In genomic region chr10:34188221-34188620, GRCh38 we compare ENCODE assay signal across 39 cellular contexts.
"Had no signal": no experiment of that assay in that cellular context is flagged by ENCODE, and none has a peak within 500 bp of the region (broad histone marks: within the 10 kb centered on the region; RNA-seq: fewer than 3 reads in every experiment).

No MANE protein-coding gene starts in this region.

- DNase-seq: activated B cell treated with CpG ODN at 0.5 μM for 24 hours; activated CD4-positive, alpha-beta memory T cell treated with anti-CD3 and anti-CD28 coated beads for 36 hours; activated CD4-positive, alpha-beta T cell treated with anti-CD3 and anti-CD28 coated beads for 4 hours; activated CD4-positive, alpha-beta T cell treated with anti-CD3 and anti-CD28 coated beads, Interleukin-2, amount 10 ng/mL, durations not matched to agents 24 days and 14 days; activated CD4-positive, alpha-beta T cell treated with anti-CD3 and anti-CD28 coated beads, Interleukin-2, amount 50 U/mL, for 1 hour; activated CD4-positive, alpha-beta T cell treated with anti-CD3 and anti-CD28 coated beads, Interleukin-2, amount 50 U/mL, for 4 hours; activated CD4-positive, CD25-positive, alpha-beta regulatory T cell treated with anti-CD3 and anti-CD28 coated beads, Interleukin-2, amount 50 U/mL, for 72 hours; activated CD8-positive, alpha-beta memory T cell treated with anti-CD3 and anti-CD28 coated beads, Interleukin-2, amount 50 U/mL, for 4 hours; activated CD8-positive, alpha-beta T cell treated with anti-CD3 and anti-CD28 coated beads for 36 hours; activated effector memory CD4-positive, alpha-beta T cell treated with anti-CD3 and anti-CD28 coated beads, Interleukin-2, amount 50 U/mL, for 16 hours; activated gamma-delta T cell treated with Interleukin-2 at 50 U/mL for 16 hours; activated naive CD4-positive, alpha-beta T cell; activated naive CD4-positive, alpha-beta T cell treated with anti-CD3 and anti-CD28 coated beads for 36 hours; activated naive CD4-positive, alpha-beta T cell treated with anti-CD3 and anti-CD28 coated beads, Interleukin-2, amount 50 U/mL, for 16 hours; activated naive CD8-positive, alpha-beta T cell treated with anti-CD3 and anti-CD28 coated beads, Interleukin-2, amount 10 ng/mL, durations not matched to agents 7 days and 5 days; activated naive CD8-positive, alpha-beta T cell treated with anti-CD3 and anti-CD28 coated beads, Interleukin-2, amount 50 U/mL, for 24 hours; activated T-cell treated with anti-CD3 and anti-CD28 coated beads for 4 hours; activated T-cell treated with anti-CD3 and anti-CD28 coated beads, Interleukin-2, amount 50 U/mL, for 1 hour; activated T-cell treated with anti-CD3 and anti-CD28 coated beads, Interleukin-2, amount 50 U/mL, for 4 hours; activated T-cell treated with anti-CD3 and anti-CD28 coated beads, Interleukin-2, amount 50 U/mL, for 72 hours; amygdala; anterior cingulate cortex; caudate nucleus; cerebellar nuclear complex; T-helper 1 cell; T-helper 2 cell; T-helper 9 cell had no signal

- FAIRE-seq: bronchial epithelial cell, TTC549 had no signal

- H3K27me3 Mint-ChIP-seq: activated B cell treated with CpG ODN at 0.5 μM for 24 hours; activated CD4-positive, alpha-beta T cell treated with anti-CD3 and anti-CD28 coated beads, Interleukin-2, amount 10 ng/mL, durations not matched to agents 24 days and 14 days; activated CD8-positive, alpha-beta T cell treated with anti-CD3 and anti-CD28 coated beads for 36 hours; brain had no signal

- H3K9me3 ChIP-seq: ascending aorta had no signal

- H3K9me3 Mint-ChIP-seq: activated B cell treated with CpG ODN at 0.5 μM for 24 hours; activated CD4-positive, alpha-beta memory T cell treated with anti-CD3 and anti-CD28 coated beads for 36 hours; activated CD4-positive, alpha-beta T cell treated with anti-CD3 and anti-CD28 coated beads, Interleukin-2, amount 10 ng/mL, durations not matched to agents 24 days and 14 days; activated CD8-positive, alpha-beta T cell treated with anti-CD3 and anti-CD28 coated beads for 36 hours; activated naive CD4-positive, alpha-beta T cell treated with anti-CD3 and anti-CD28 coated beads for 36 hours; activated naive CD4-positive, alpha-beta T cell treated with anti-CD3 and anti-CD28 coated beads, Interleukin-2, amount 50 U/mL, for 72 hours; activated naive CD8-positive, alpha-beta T cell treated with anti-CD3 and anti-CD28 coated beads, Interleukin-2, amount 10 ng/mL, durations not matched to agents 7 days and 5 days; activated naive CD8-positive, alpha-beta T cell treated with anti-CD3 and anti-CD28 coated beads, Interleukin-2, amount 50 U/mL, for 24 hours; activated T-cell treated with anti-CD3 and anti-CD28 coated beads, Interleukin-2, amount 50 U/mL, for 4 hours; activated T-cell treated with anti-CD3 and anti-CD28 coated beads, Interleukin-2, amount 50 U/mL, for 72 hours; activated T-helper 1 cell treated with anti-CD3 and anti-CD28 coated beads, Interleukin-12 subunit alpha, Interleukin-12 subunit beta, Interleukin-2, Interleukin-4 antibody, amounts not matched to agents 30 ng/mL and 10 ng/mL and 1 ng/mL, durations not matched to agents 14 hours and 24 hours and 36 hours; activated T-helper 17 cell treated with anti-CD3 and anti-CD28 coated beads, Interleukin-2, amount 50 U/mL, for 72 hours; brain; central memory CD8-positive, alpha-beta T cell; T-helper 1 cell treated with Interleukin-12 subunit alpha and Interleukin-12 subunit beta and Interleukin-4 antibody, amounts not matched to agents 30 μg/mL and 1 μg/mL, for 36 hours; T-helper 2 cell treated with Interferon-gamma antibody and Interleukin-4, amounts not matched to agents 5 μg/mL and 100 μg/mL, for 36 hours had no signal

- H3K27ac ChIP-seq: ascending aorta, cardiac muscle cell, VCaP had no signal

- H3K4me3 ChIP-seq: ascending aorta, cardiac muscle cell had no signal

- H3K36me3 Mint-ChIP-seq: activated CD4-positive, alpha-beta memory T cell treated with anti-CD3 and anti-CD28 coated beads for 36 hours; activated naive CD4-positive, alpha-beta T cell treated with anti-CD3 and anti-CD28 coated beads, Interleukin-2, amount 50 U/mL, for 72 hours; activated naive CD8-positive, alpha-beta T cell treated with anti-CD3 and anti-CD28 coated beads, Interleukin-2, amount 10 ng/mL, durations not matched to agents 7 days and 5 days; brain had no signal

- H3K36me3 ChIP-seq: ascending aorta, cardiac muscle cell had no signal

- H3K4me1 Mint-ChIP-seq: activated B cell treated with CpG ODN at 0.5 μM for 24 hours; activated CD4-positive, alpha-beta T cell treated with anti-CD3 and anti-CD28 coated beads, Interleukin-2, amount 10 ng/mL, durations not matched to agents 24 days and 14 days; activated naive CD8-positive, alpha-beta T cell treated with anti-CD3 and anti-CD28 coated beads, Interleukin-2, amount 10 ng/mL, durations not matched to agents 7 days and 5 days; activated naive CD8-positive, alpha-beta T cell treated with anti-CD3 and anti-CD28 coated beads, Interleukin-2, amount 50 U/mL, for 24 hours; activated T-helper 17 cell treated with anti-CD3 and anti-CD28 coated beads, Interleukin-2, amount 50 U/mL, for 72 hours; central memory CD8-positive, alpha-beta T cell had no signal

- H3K4me3 Mint-ChIP-seq: activated B cell treated with CpG ODN at 0.5 μM for 24 hours; activated CD4-positive, alpha-beta memory T cell treated with anti-CD3 and anti-CD28 coated beads for 36 hours; activated CD4-positive, alpha-beta T cell treated with anti-CD3 and anti-CD28 coated beads, Interleukin-2, amount 10 ng/mL, durations not matched to agents 24 days and 14 days; activated CD8-positive, alpha-beta T cell treated with anti-CD3 and anti-CD28 coated beads for 36 hours; activated naive CD4-positive, alpha-beta T cell treated with anti-CD3 and anti-CD28 coated beads for 36 hours; activated naive CD8-positive, alpha-beta T cell treated with anti-CD3 and anti-CD28 coated beads, Interleukin-2, amount 10 ng/mL, durations not matched to agents 7 days and 5 days; activated naive CD8-positive, alpha-beta T cell treated with anti-CD3 and anti-CD28 coated beads, Interleukin-2, amount 50 U/mL, for 24 hours; activated T-cell treated with anti-CD3 and anti-CD28 coated beads, Interleukin-2, amount 50 U/mL, for 4 hours; activated T-cell treated with anti-CD3 and anti-CD28 coated beads, Interleukin-2, amount 50 U/mL, for 72 hours; activated T-helper 1 cell treated with anti-CD3 and anti-CD28 coated beads, Interleukin-12 subunit alpha, Interleukin-12 subunit beta, Interleukin-2, Interleukin-4 antibody, amounts not matched to agents 30 ng/mL and 10 ng/mL and 1 ng/mL, durations not matched to agents 14 hours and 24 hours and 36 hours; activated T-helper 17 cell treated with anti-CD3 and anti-CD28 coated beads, Interleukin-2, amount 50 U/mL, for 72 hours; brain; central memory CD8-positive, alpha-beta T cell; T-helper 1 cell treated with Interleukin-12 subunit alpha and Interleukin-12 subunit beta and Interleukin-4 antibody, amounts not matched to agents 30 μg/mL and 1 μg/mL, for 36 hours; T-helper 2 cell treated with Interferon-gamma antibody and Interleukin-4, amounts not matched to agents 5 μg/mL and 100 μg/mL, for 36 hours had no signal

- H3K27me3 ChIP-seq: ascending aorta, cardiac muscle cell had no signal

- H3K27ac Mint-ChIP-seq: activated B cell treated with CpG ODN at 0.5 μM for 24 hours; activated CD4-positive, alpha-beta memory T cell treated with anti-CD3 and anti-CD28 coated beads for 36 hours; activated CD4-positive, alpha-beta T cell treated with anti-CD3 and anti-CD28 coated beads, Interleukin-2, amount 10 ng/mL, durations not matched to agents 24 days and 14 days; activated CD8-positive, alpha-beta T cell treated with anti-CD3 and anti-CD28 coated beads for 36 hours; activated naive CD4-positive, alpha-beta T cell treated with anti-CD3 and anti-CD28 coated beads for 36 hours; activated naive CD4-positive, alpha-beta T cell treated with anti-CD3 and anti-CD28 coated beads, Interleukin-2, amount 50 U/mL, for 72 hours; activated naive CD8-positive, alpha-beta T cell treated with anti-CD3 and anti-CD28 coated beads, Interleukin-2, amount 10 ng/mL, durations not matched to agents 7 days and 5 days; activated naive CD8-positive, alpha-beta T cell treated with anti-CD3 and anti-CD28 coated beads, Interleukin-2, amount 50 U/mL, for 24 hours; activated T-cell treated with anti-CD3 and anti-CD28 coated beads, Interleukin-2, amount 50 U/mL, for 72 hours; activated T-helper 1 cell treated with anti-CD3 and anti-CD28 coated beads, Interleukin-12 subunit alpha, Interleukin-12 subunit beta, Interleukin-2, Interleukin-4 antibody, amounts not matched to agents 30 ng/mL and 10 ng/mL and 1 ng/mL, durations not matched to agents 14 hours and 24 hours and 36 hours; activated T-helper 17 cell treated with anti-CD3 and anti-CD28 coated beads, Interleukin-2, amount 50 U/mL, for 72 hours; T-helper 1 cell treated with Interleukin-12 subunit alpha and Interleukin-12 subunit beta and Interleukin-4 antibody, amounts not matched to agents 30 μg/mL and 1 μg/mL, for 36 hours; T-helper 2 cell treated with Interferon-gamma antibody and Interleukin-4, amounts not matched to agents 5 μg/mL and 100 μg/mL, for 36 hours had no signal
